8 cellular contexts compared by ENCODE assay signal in the genomic region with DNA sequence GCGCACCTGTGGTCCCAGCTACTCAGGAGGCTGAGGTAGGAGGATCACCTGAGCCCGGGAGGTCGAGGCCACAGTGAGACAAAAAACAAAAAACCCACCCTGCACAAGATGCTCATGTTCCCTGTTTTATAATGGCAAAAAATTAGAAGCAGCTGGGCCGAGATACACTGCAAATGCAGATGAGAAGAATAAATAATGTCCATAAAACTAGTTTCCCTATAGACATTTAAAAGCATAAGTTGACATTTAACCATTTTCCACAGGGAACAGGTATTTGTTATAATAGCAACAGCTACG. TPM values are rescaled to one million over a fixed set of nuclear protein-coding genes. Genes with fewer than 3 reads are reported as not detected.
DNase-seq lines count a peak whose midpoint lies in the region; ATAC-seq and TF ChIP-seq lines count a peak whose summit lies in the region.

No MANE protein-coding gene starts in this region.

- peaks cover 12% of the 10 kb centered on the region for H3K4me1 ChIP-seq in ES-I3 (ENCODE audit: insufficient read depth, low read length)
- H3K4me1 ChIP-seq in PC-9 (replicated peaks; ENCODE audit: insufficient read depth) = peaks cover 6% of the 10 kb centered on the region; the same call in 1 of the 2 replicates
- no peaks in the 10 kb centered on the region for H3K4me1 ChIP-seq in prostate gland (replicated peaks)

- TF ChIP-seq CTCF in PC-9 (conservative IDR thresholded peaks at IDR 0.05) (no peak), epithelial cell of proximal tubule (conservative IDR thresholded peaks at IDR 0.05; ENCODE audit: low read depth, low read length) (no peak), prostate gland (IDR thresholded peaks at IDR 0.05) (no peak)

- WGBS in prostate gland = 49% methylated on average over 5 of the region's 5 CpGs

- no peaks in the 10 kb centered on the region for H3K9me2 ChIP-seq in PC-9 (ENCODE audit: insufficient read depth)

- CTCF ChIA-PET in PC-9 (lab: Charles Lee) = interaction anchor here (0.6 to 1.8 kb wide), 2 partner anchors 55 to 558 kb away, joined by 4 to 7 read pairs; no protein-coding TSS in a partner anchor

- peaks cover 13% of the 10 kb centered on the region; the same call in 1 of the 2 replicates for H4K20me1 ChIP-seq in PC-9 (ENCODE audit: insufficient read depth)

- H3K36me3 ChIP-seq in ES-I3 (ENCODE audit: insufficient read depth, low read length) (no peaks in the 10 kb centered on the region), PC-9 (ENCODE audit: low read depth) (no peaks in the 10 kb centered on the region), prostate gland (no peaks in the 10 kb centered on the region)

- peak overlapping the region; percentile 90 for H2AFZ ChIP-seq in PC-9

- H3K9me3 ChIP-seq in ES-I3 (ENCODE audit: control insufficient read depth, insufficient read depth, low read length) (no peaks in the 10 kb centered on the region), PC-9 (ENCODE audit: insufficient read depth, low read depth) (no peaks in the 10 kb centered on the region), prostate gland (no peaks in the 10 kb centered on the region)

- no TSS peak for BruUV-seq in PC-9 (replicated peaks; lab: Mats Ljungman, UMichigan)

- no peak for TF ChIP-seq POLR2A in prostate gland (IDR thresholded peaks at IDR 0.05)

- intact Hi-C loops in PC-9 (cut with micrococcal nuclease; ENCODE audit: unreplicated experiment) (loop anchor here (1.0 kb wide), 1 partner anchor 55 kb away; no protein-coding TSS in a partner anchor), prostate gland (cut with DNase I) (loop anchor here (1.0 kb wide), 1 partner anchor 55 kb away; no protein-coding TSS in a partner anchor)

- DNase-seq in PC-9 (no peak), epithelial cell of proximal tubule (ENCODE audit: low read depth) (no peak), prostate gland (ENCODE audit: low spot score) (no peak), anterior cingulate cortex (lab: John Stamatoyannopoulos, UW) (no peak), SW480 (ENCODE audit: low spot score) (no peak)
- no peak for DNase-seq in activated CD4-positive, alpha-beta T cell treated with anti-CD3 and anti-CD28 coated beads, Interleukin-2, amount 50 U/mL, for 1 hour

- H3K79me2 ChIP-seq in PC-9 (ENCODE audit: low read depth) = peaks cover 39% of the 10 kb centered on the region

- POLR2A ChIA-PET in PC-9 (lab: Charles Lee; ENCODE audit: unreplicated experiment) = interaction anchor here (0.6 kb wide), 1 partner anchor 103 kb away, joined by 3 read pairs; no protein-coding TSS in a partner anchor

- no peaks in the 10 kb centered on the region for H3F3A ChIP-seq in PC-9 (ENCODE audit: insufficient read depth, low read depth)

- ATAC-seq in HG02623 (IDR thresholded peaks at IDR 0.05; ENCODE audit: unreplicated experiment) = no peak

- peak overlapping the region; percentile 94 for H3K4me3 ChIP-seq in PC-9
- H3K4me3 ChIP-seq in epithelial cell of proximal tubule (ENCODE audit: low read depth, low read length) = peak overlapping the region; percentile 87
- H3K4me3 ChIP-seq in prostate gland = peak overlapping the region; percentile 85 to 99

- H3K27me3 ChIP-seq in PC-9 (ENCODE audit: insufficient read depth, low read depth) (no peaks in the 10 kb centered on the region), prostate gland (replicated peaks; ENCODE audit: insufficient read depth) (no peaks in the 10 kb centered on the region)

- H3K27ac ChIP-seq in PC-9 (no peak overlapping the region), prostate gland (peak overlapping the region; percentile 69 to 74)

- H3K4me2 ChIP-seq in PC-9 = peak overlapping the region; percentile 97

- H3K9ac ChIP-seq in ES-I3 (ENCODE audit: low read depth, low read length) = peak overlapping the region; percentile 44; the same call in 1 of the 2 replicates

RNA-seq across cellular contexts. Expression of gene SCAP, which starts 0.5 kb away (rescaled TPM):
- total RNA-seq in PC-9 (2021) (71.5 and 85.0 TPM in 2 replicates), epithelial cell of proximal tubule (52.8 and 61.7 TPM in 2 replicates), prostate gland (100 to 1,000 TPM in 1 of 2 donors, 10 to 100 TPM in 1; 71.5 to 230 TPM)

RNA-seq across cellular contexts. Expression of gene ELP6, which starts 37.2 kb away (rescaled TPM):
- total RNA-seq in PC-9 (2021) = 38.8 and 39.6 TPM in 2 replicates
- total RNA-seq in epithelial cell of proximal tubule = 37.1 and 49.3 TPM in 2 replicates
- total RNA-seq in prostate gland = 10 to 100 TPM; 34.7 to 45.8 TPM
